Comparison of ENCODE assay signal across 10 cellular contexts in the genomic region with DNA sequence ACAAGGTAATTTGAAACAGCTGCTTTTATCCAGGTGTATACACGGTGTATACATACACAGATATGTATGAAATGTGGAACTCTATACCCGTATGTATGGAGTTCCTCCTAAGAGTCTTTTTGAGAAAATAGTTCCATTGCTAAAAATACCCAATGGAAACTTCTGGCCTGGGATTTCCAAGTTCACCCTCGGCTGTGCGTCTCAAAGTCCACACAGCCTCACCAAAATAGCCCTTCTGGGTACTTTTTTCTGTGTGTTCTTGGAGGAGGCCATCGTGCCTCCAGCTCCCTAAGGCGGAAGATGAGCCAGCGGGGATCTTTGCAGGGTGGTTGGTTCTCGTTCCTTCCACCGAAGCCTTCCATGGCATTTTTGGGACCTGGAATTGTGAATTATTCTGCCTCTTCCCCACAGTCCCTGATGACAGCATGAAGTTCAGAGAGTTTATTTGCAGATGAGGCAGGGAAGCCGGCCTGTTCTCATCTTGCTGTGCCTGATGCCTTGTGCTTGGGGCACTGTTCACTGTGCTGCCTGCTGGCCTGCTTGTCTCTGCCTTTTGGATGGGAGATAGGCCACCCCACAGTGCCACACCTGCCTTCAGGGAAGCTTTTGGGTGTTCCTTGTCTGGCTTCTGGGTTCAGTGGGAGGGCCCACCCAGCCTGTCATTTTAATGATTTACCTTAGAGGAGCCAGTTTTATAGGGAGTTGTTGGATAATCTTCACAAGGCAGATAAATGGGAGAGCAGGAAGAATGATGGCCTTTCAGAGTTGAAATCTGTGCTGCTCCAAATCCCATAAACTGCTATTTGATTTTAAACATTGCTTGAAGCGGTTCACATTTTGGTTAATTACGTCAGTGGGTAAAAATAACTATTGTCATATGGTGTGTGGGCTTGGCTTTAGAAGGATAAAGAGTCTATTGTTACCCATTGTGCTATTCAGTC.
DNase-seq lines count a peak whose midpoint lies in the region; ATAC-seq and TF ChIP-seq lines count a peak whose summit lies in the region.
"Had no signal": no experiment of that assay in that cellular context is flagged by ENCODE, and none has a peak within 500 bp of the region (broad histone marks: within the 10 kb centered on the region; RNA-seq: fewer than 3 reads in every experiment).

No MANE protein-coding gene starts in this region.

- H3K4me1 Mint-ChIP-seq in activated naive CD8-positive, alpha-beta T cell treated with anti-CD3 and anti-CD28 coated beads, Interleukin-2, amount 50 U/mL, for 24 hours = peaks cover 78% of the 10 kb centered on the region
- peaks cover 43% of the 10 kb centered on the region for H3K4me1 Mint-ChIP-seq in activated naive CD8-positive, alpha-beta T cell treated with anti-CD3 and anti-CD28 coated beads for 36 hours

- DNase-seq in activated naive CD8-positive, alpha-beta T cell treated with anti-CD3 and anti-CD28 coated beads, Interleukin-2, amount 50 U/mL, for 24 hours = no peak
- DNase-seq in activated naive CD8-positive, alpha-beta T cell treated with anti-CD3 and anti-CD28 coated beads for 36 hours = no peak
- DNase-seq in left kidney (ENCODE audit: low read depth, low spot score) = peak; percentile 41
- DNase-seq in transverse colon = peak; percentile 51
- no peak for DNase-seq in ACHN
- no peak for DNase-seq in effector memory CD4-positive, alpha-beta T cell

- H3K9me3 Mint-ChIP-seq in activated naive CD8-positive, alpha-beta T cell treated with anti-CD3 and anti-CD28 coated beads, Interleukin-2, amount 50 U/mL, for 24 hours = no peaks in the 10 kb centered on the region
- H3K9me3 Mint-ChIP-seq in activated naive CD8-positive, alpha-beta T cell treated with anti-CD3 and anti-CD28 coated beads for 36 hours = no peaks in the 10 kb centered on the region
- H3K9me3 Mint-ChIP-seq: T-helper 1 cell treated with Interleukin-12 subunit alpha and Interleukin-12 subunit beta and Interleukin-4 antibody, amounts not matched to agents 30 μg/mL and 1 μg/mL, for 36 hours had no signal

- H3K27ac ChIP-seq in angular gyrus (ENCODE audit: low read depth, low read length) (peak overlapping the region; percentile 99), transverse colon (peak overlapping the region; percentile 63 to 79 (median 68))
- H3K27ac ChIP-seq in effector memory CD4-positive, alpha-beta T cell (ENCODE audit: insufficient read depth, low read length, poor library complexity, severe bottlenecking) = no peak overlapping the region
- H3K27ac ChIP-seq: KMS-11 had no signal

- H3K27me3 ChIP-seq in transverse colon = no peaks in the 10 kb centered on the region
- no peaks in the 10 kb centered on the region for H3K27me3 ChIP-seq in effector memory CD4-positive, alpha-beta T cell (replicated peaks; ENCODE audit: control insufficient read depth, insufficient read depth, low read length, poor library complexity, severe bottlenecking)

- 40 to 56% methylated on average over 4 to 12 of the region's 12 CpGs for WGBS in transverse colon (ENCODE audit: low coverage in 1 of 2), 2 donors

- no peaks in the 10 kb centered on the region for H3K27me3 Mint-ChIP-seq in activated naive CD8-positive, alpha-beta T cell treated with anti-CD3 and anti-CD28 coated beads, Interleukin-2, amount 50 U/mL, for 24 hours
- H3K27me3 Mint-ChIP-seq in activated naive CD8-positive, alpha-beta T cell treated with anti-CD3 and anti-CD28 coated beads for 36 hours = no peaks in the 10 kb centered on the region

- peaks cover 10 to 72% (median 42%) of the 10 kb centered on the region in 4 donors for H3K4me1 ChIP-seq in transverse colon
- peaks cover 15% of the 10 kb centered on the region for H3K4me1 ChIP-seq in effector memory CD4-positive, alpha-beta T cell (ENCODE audit: control insufficient read depth, insufficient read depth, low read length, poor library complexity, severe bottlenecking)

- H3K36me3 Mint-ChIP-seq in activated naive CD8-positive, alpha-beta T cell treated with anti-CD3 and anti-CD28 coated beads, Interleukin-2, amount 50 U/mL, for 24 hours (ENCODE audit: low read depth) = no peaks in the 10 kb centered on the region
- H3K36me3 Mint-ChIP-seq in activated naive CD8-positive, alpha-beta T cell treated with anti-CD3 and anti-CD28 coated beads for 36 hours = no peaks in the 10 kb centered on the region

- no peak overlapping the region for H3K4me3 Mint-ChIP-seq in activated naive CD8-positive, alpha-beta T cell treated with anti-CD3 and anti-CD28 coated beads, Interleukin-2, amount 50 U/mL, for 24 hours
- H3K4me3 Mint-ChIP-seq in activated naive CD8-positive, alpha-beta T cell treated with anti-CD3 and anti-CD28 coated beads for 36 hours = no peak overlapping the region
- H3K4me3 Mint-ChIP-seq: T-helper 1 cell treated with Interleukin-12 subunit alpha and Interleukin-12 subunit beta and Interleukin-4 antibody, amounts not matched to agents 30 μg/mL and 1 μg/mL, for 36 hours had no signal

- no peak for TF ChIP-seq CTCF in transverse colon (IDR thresholded peaks at IDR 0.05)

- in situ Hi-C loops in transverse colon (cut with MboI; ENCODE audit: low pct_ligation_motif_present in 1 of 4, low pct_unique_long_range_greater_than_20kb in 1 of 4, low sequenced_read_pairs in 3 of 4) = loop anchor here in 2 of 4 donors (10.0 kb wide), 1 partner anchor 159 kb away; no protein-coding TSS in a partner anchor
- in situ Hi-C loops in ACHN (cut with HindIII; ENCODE audit: low pct_ligation_motif_present, low pct_unique_long_range_greater_than_20kb, low sequenced_read_pairs) = no loop called here

- intact Hi-C loops in transverse colon (cut with DNase I; ENCODE audit: low total_unique reads) = no loop called here

- H3K4me3 ChIP-seq in transverse colon = no peak overlapping the region
- H3K4me3 ChIP-seq in effector memory CD4-positive, alpha-beta T cell (ENCODE audit: insufficient read depth, low read depth, low read length, poor library complexity, severe bottlenecking) = no peak overlapping the region

- TF ChIP-seq EP300 in transverse colon (IDR thresholded peaks at IDR 0.05; ENCODE audit: low read depth) = no peak

- H3K36me3 ChIP-seq in transverse colon = no peaks in the 10 kb centered on the region
- H3K36me3 ChIP-seq in effector memory CD4-positive, alpha-beta T cell (ENCODE audit: control insufficient read depth, insufficient read depth, low read length) = no peaks in the 10 kb centered on the region

- no peak for TF ChIP-seq POLR2A in transverse colon (IDR thresholded peaks at IDR 0.05)

- H3K27ac Mint-ChIP-seq in activated naive CD8-positive, alpha-beta T cell treated with anti-CD3 and anti-CD28 coated beads, Interleukin-2, amount 50 U/mL, for 24 hours = peak overlapping the region; percentile 58
- H3K27ac Mint-ChIP-seq in activated naive CD8-positive, alpha-beta T cell treated with anti-CD3 and anti-CD28 coated beads for 36 hours = no peak overlapping the region

- H3K9me3 ChIP-seq in transverse colon = no peaks in the 10 kb centered on the region
- no peaks in the 10 kb centered on the region for H3K9me3 ChIP-seq in effector memory CD4-positive, alpha-beta T cell (ENCODE audit: control insufficient read depth, low read length)

- ATAC-seq in activated naive CD8-positive, alpha-beta T cell treated with anti-CD3 and anti-CD28 coated beads, Interleukin-2, amount 50 U/mL, for 24 hours = no peak
- no peak for ATAC-seq in HG03135 (IDR thresholded peaks at IDR 0.05; ENCODE audit: unreplicated experiment)

Comparison
In these comparisons a context has a peak if more than half of its experiments do, and no peak if none do; other contexts are left out.
1. DNase-seq: peak in left kidney (single experiment) and transverse colon (single experiment); none in activated naive CD8-positive, alpha-beta T cell treated with anti-CD3 and anti-CD28 coated beads, Interleukin-2, amount 50 U/mL, for 24 hours (single experiment), activated naive CD8-positive, alpha-beta T cell treated with anti-CD3 and anti-CD28 coated beads for 36 hours (single experiment), ACHN (single experiment) and effector memory CD4-positive, alpha-beta T cell (0 of 3).